ENCODE assay signal across 11 cellular contexts in the genomic region with DNA sequence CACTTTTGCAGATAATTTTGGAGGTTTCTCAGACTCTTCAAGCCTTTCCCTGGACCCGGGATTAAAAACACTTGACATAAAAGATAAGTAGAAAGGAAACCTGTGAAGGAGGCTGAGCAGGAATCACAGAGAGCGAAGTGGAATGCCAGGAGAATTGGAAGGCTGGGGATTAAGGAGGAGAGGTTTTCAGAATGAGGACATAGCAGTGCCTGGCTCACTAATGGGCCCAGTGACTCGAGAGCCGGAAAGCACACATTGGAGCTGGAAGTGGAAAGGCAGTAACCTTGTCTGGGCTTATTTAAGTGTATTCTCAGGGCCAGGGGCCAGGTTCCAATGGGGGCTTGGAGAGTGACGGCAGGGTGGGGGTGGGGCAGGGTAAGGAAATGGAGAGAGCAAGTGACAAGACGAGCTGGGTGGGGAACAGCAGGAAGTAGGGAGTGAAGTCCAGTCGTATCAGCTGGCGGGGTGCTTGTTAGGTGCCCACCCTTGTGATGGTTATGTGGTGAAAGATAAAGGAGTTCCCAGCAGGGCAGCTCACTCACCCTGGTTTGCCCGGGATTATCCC. TPM values are rescaled to one million over a fixed set of nuclear protein-coding genes. Genes with fewer than 3 reads are reported as not detected.
DNase-seq lines count a peak whose midpoint lies in the region; ATAC-seq and TF ChIP-seq lines count a peak whose summit lies in the region.
"Had no signal": no experiment of that assay in that cellular context is flagged by ENCODE, and none has a peak within 500 bp of the region (broad histone marks: within the 10 kb centered on the region; RNA-seq: fewer than 3 reads in every experiment).

No MANE protein-coding gene starts in this region.

- POLR2A ChIA-PET in activated CD4-positive, alpha-beta memory T cell treated with anti-CD3 and anti-CD28 coated beads, Interleukin-2, amount 10 ng/mL, durations not matched to agents 7 days and 5 days (lab: Charles Lee), result interaction anchor here (0.8 to 58.4 kb wide), 9 partner anchors 11 to 292 kb away, joined by 3 to 1586 read pairs (median 5); a partner anchor contains a TSS
- POLR2A ChIA-PET in GM10248 (lab: Yijun Ruan, JAX), result no interaction called here

- no peak for ATAC-seq in stimulated activated naive B cell treated with anti-CD40 and anti-IgM and Interleukin-4, amounts not matched to agents 10 μg/mL and 1 μg/mL and 100 μg/mL, for 72 hours (replicated peaks)
- no peak for ATAC-seq in HG02938 (IDR thresholded peaks at IDR 0.05; ENCODE audit: unreplicated experiment)

- H3K4me1 Mint-ChIP-seq in activated CD4-positive, alpha-beta memory T cell treated with anti-CD3 and anti-CD28 coated beads, Interleukin-2, amount 10 ng/mL, durations not matched to agents 7 days and 5 days, result peaks cover 97% of the 10 kb centered on the region
- peaks cover 45% of the 10 kb centered on the region for H3K4me1 Mint-ChIP-seq in glutamatergic neuron (ENCODE audit: low read depth, unreplicated experiment)
- peaks cover 71 to 97% of the 10 kb centered on the region in 2 donors for H3K4me1 Mint-ChIP-seq in stimulated activated naive B cell treated with anti-CD40 and anti-IgM and Interleukin-4, amounts not matched to agents 10 μg/mL and 1 μg/mL and 100 μg/mL, for 72 hours

- H3K27me3 Mint-ChIP-seq in activated CD4-positive, alpha-beta memory T cell treated with anti-CD3 and anti-CD28 coated beads, Interleukin-2, amount 10 ng/mL, durations not matched to agents 7 days and 5 days, result no peaks in the 10 kb centered on the region
- peaks cover 7% of the 10 kb centered on the region for H3K27me3 Mint-ChIP-seq in glutamatergic neuron (ENCODE audit: unreplicated experiment)
- H3K27me3 Mint-ChIP-seq in stimulated activated naive B cell treated with anti-CD40 and anti-IgM and Interleukin-4, amounts not matched to agents 10 μg/mL and 1 μg/mL and 100 μg/mL, for 72 hours, result no peaks in the 10 kb centered on the region

- H3K36me3 Mint-ChIP-seq in activated CD4-positive, alpha-beta memory T cell treated with anti-CD3 and anti-CD28 coated beads, Interleukin-2, amount 10 ng/mL, durations not matched to agents 7 days and 5 days (ENCODE audit: low read depth), result peaks cover 90% of the 10 kb centered on the region
- H3K36me3 Mint-ChIP-seq in glutamatergic neuron (ENCODE audit: unreplicated experiment), result no peaks in the 10 kb centered on the region
- H3K36me3 Mint-ChIP-seq in stimulated activated naive B cell treated with anti-CD40 and anti-IgM and Interleukin-4, amounts not matched to agents 10 μg/mL and 1 μg/mL and 100 μg/mL, for 72 hours, result peaks cover 46 to 59% of the 10 kb centered on the region in 2 donors

- CTCF ChIA-PET in activated CD4-positive, alpha-beta memory T cell treated with anti-CD3 and anti-CD28 coated beads, Interleukin-2, amount 10 ng/mL, durations not matched to agents 7 days and 5 days (lab: Charles Lee), result interaction anchor here (0.9 to 22.3 kb wide), 8 partner anchors 6 to 115 kb away, joined by 3 to 563 read pairs (median 10); a partner anchor contains a TSS
- CTCF ChIA-PET in GM10248 (lab: Yijun Ruan, JAX), result interaction anchor here (0.9 to 23.2 kb wide), 8 partner anchors 8 to 115 kb away, joined by 3 to 336 read pairs (median 8); a partner anchor contains a TSS

- H3K9me3 Mint-ChIP-seq in activated CD4-positive, alpha-beta memory T cell treated with anti-CD3 and anti-CD28 coated beads, Interleukin-2, amount 10 ng/mL, durations not matched to agents 7 days and 5 days, result no peaks in the 10 kb centered on the region
- peaks cover 6% of the 10 kb centered on the region for H3K9me3 Mint-ChIP-seq in glutamatergic neuron (ENCODE audit: unreplicated experiment)
- H3K9me3 Mint-ChIP-seq in stimulated activated naive B cell treated with anti-CD40 and anti-IgM and Interleukin-4, amounts not matched to agents 10 μg/mL and 1 μg/mL and 100 μg/mL, for 72 hours, result no peaks in the 10 kb centered on the region

- H3K4me3 Mint-ChIP-seq in activated CD4-positive, alpha-beta memory T cell treated with anti-CD3 and anti-CD28 coated beads, Interleukin-2, amount 10 ng/mL, durations not matched to agents 7 days and 5 days, result peak overlapping the region; percentile 76
- no peak overlapping the region for H3K4me3 Mint-ChIP-seq in glutamatergic neuron (ENCODE audit: unreplicated experiment)
- peak overlapping the region; percentile 55 to 58 for H3K4me3 Mint-ChIP-seq in stimulated activated naive B cell treated with anti-CD40 and anti-IgM and Interleukin-4, amounts not matched to agents 10 μg/mL and 1 μg/mL and 100 μg/mL, for 72 hours

- peak; percentile 56 for DNase-seq in activated CD8-positive, alpha-beta memory T cell treated with anti-CD3 and anti-CD28 coated beads, Interleukin-2, amount 50 U/mL, for 48 hours
- DNase-seq in activated CD8-positive, alpha-beta memory T cell treated with anti-CD3 and anti-CD28 coated beads for 24 hours, result no peak
- peak; percentile 21 for DNase-seq in activated CD4-positive, alpha-beta memory T cell treated with anti-CD3 and anti-CD28 coated beads, Interleukin-2, amount 10 ng/mL, durations not matched to agents 7 days and 5 days
- DNase-seq in glutamatergic neuron (no peak), GM10248 (ENCODE audit: extremely low spot score) (no peak), COLO668 (lab: John Stamatoyannopoulos, UW; ENCODE audit: unreplicated experiment) (no peak)
- DNase-seq in stimulated activated naive B cell treated with anti-CD40 and anti-IgM and Interleukin-4, amounts not matched to agents 10 μg/mL and 1 μg/mL and 100 μg/mL, for 72 hours, result no peak
- DNase-seq: NCI-H1105 treated with DMSO at 0.1 percent for 48 hours, NCI-H82, nucleus accumbens had no signal

- TF ChIP-seq CTCF in glutamatergic neuron (IDR thresholded peaks at IDR 0.05; ENCODE audit: partially characterized antibody, unreplicated experiment), result no peak
- TF ChIP-seq CTCF in GM10248 (IDR thresholded peaks at IDR 0.05; ENCODE audit: control extremely low read depth, extremely low read depth, low read depth, missing control alignments), result no peak

- H3K27ac Mint-ChIP-seq in activated CD4-positive, alpha-beta memory T cell treated with anti-CD3 and anti-CD28 coated beads, Interleukin-2, amount 10 ng/mL, durations not matched to agents 7 days and 5 days, result peak overlapping the region; percentile 90
- peak overlapping the region; percentile 10 for H3K27ac Mint-ChIP-seq in glutamatergic neuron (ENCODE audit: unreplicated experiment)
- H3K27ac Mint-ChIP-seq in stimulated activated naive B cell treated with anti-CD40 and anti-IgM and Interleukin-4, amounts not matched to agents 10 μg/mL and 1 μg/mL and 100 μg/mL, for 72 hours, result peak overlapping the region; percentile 91

RNA-seq across cellular contexts. Expression of a gene that starts 13.1 kb away (rescaled TPM):
- total RNA-seq in activated CD4-positive, alpha-beta memory T cell treated with anti-CD3 and anti-CD28 coated beads, Interleukin-2, amount 10 ng/mL, durations not matched to agents 7 days and 5 days, result 100 to 1,000 TPM; 771 to 787 TPM
- total RNA-seq in glutamatergic neuron (ENCODE audit: unreplicated experiment), result 381 TPM

Comparison
In these comparisons a context has a peak if more than half of its experiments do, and no peak if none do; other contexts are left out.
1. DNase-seq: peak in activated CD8-positive, alpha-beta memory T cell treated with anti-CD3 and anti-CD28 coated beads, Interleukin-2, amount 50 U/mL, for 48 hours (single experiment) and activated CD4-positive, alpha-beta memory T cell treated with anti-CD3 and anti-CD28 coated beads, Interleukin-2, amount 10 ng/mL, durations not matched to agents 7 days and 5 days (single experiment); none in activated CD8-positive, alpha-beta memory T cell treated with anti-CD3 and anti-CD28 coated beads for 24 hours (single experiment), glutamatergic neuron (single experiment), stimulated activated naive B cell treated with anti-CD40 and anti-IgM and Interleukin-4, amounts not matched to agents 10 μg/mL and 1 μg/mL and 100 μg/mL, for 72 hours (single experiment), GM10248 (single experiment) and COLO668 (single experiment).
2. H3K27ac Mint-ChIP-seq: peak in every context shown above with its lines; median percentile 91 in stimulated activated naive B cell treated with anti-CD40 and anti-IgM and Interleukin-4, amounts not matched to agents 10 μg/mL and 1 μg/mL and 100 μg/mL, for 72 hours; 90 in activated CD4-positive, alpha-beta memory T cell treated with anti-CD3 and anti-CD28 coated beads, Interleukin-2, amount 10 ng/mL, durations not matched to agents 7 days and 5 days; 10 in glutamatergic neuron.